8 cellular contexts compared by ENCODE assay signal in the genomic region with DNA sequence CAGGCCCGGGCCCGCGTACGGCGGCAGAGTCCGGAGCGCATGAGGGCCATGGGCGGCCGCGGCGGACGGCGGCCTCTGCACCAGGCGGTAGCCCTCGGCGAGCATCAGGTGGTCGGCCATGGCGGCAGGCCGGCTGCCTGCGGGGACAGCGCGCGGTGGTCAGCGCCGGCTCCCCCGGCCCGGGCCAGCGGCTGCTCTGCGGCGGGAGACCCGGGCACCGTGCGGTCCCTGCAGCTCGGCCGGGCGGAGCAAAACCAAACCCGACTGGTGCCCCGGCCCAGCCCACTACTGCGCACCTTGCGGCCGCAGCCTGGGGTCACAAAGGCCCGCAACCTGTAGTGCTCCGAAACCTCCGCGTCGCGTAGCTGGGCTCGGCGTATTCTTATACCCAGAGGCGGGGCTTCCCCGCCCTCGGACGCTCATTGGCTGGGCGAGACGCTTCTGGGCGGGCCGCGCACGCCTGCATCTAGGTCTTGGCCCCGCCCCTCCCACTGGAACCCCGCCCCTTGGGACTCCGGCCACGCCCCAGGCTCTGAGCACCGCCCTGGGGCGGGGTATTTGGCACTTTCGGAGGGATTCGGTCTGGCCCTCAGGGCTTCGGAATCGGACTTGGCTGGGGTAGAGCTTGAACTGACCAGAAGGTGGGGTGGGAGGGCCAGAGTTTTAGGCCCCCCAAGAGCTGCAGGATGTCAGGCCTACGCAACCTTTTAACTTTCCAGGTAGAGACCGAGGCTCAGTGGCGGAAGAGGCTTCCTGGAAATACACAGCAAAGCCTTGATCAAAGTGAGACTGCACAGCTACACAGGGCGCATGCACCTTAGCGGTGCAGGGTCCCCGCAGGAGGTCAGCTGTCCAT. TPM values are rescaled to one million over a fixed set of nuclear protein-coding genes. Genes with fewer than 3 reads are reported as not detected.
DNase-seq lines count a peak whose midpoint lies in the region; ATAC-seq and TF ChIP-seq lines count a peak whose summit lies in the region.

A gene with protein sequence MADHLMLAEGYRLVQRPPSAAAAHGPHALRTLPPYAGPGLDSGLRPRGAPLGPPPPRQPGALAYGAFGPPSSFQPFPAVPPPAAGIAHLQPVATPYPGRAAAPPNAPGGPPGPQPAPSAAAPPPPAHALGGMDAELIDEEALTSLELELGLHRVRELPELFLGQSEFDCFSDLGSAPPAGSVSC (minus strand): TSS at position 356 of the 856 bp plus-strand sequence. CDS start 236 bp downstream, at position 120.

- peaks cover 32% of the 10 kb centered on the region for H3K27me3 Mint-ChIP-seq in H9 (ENCODE audit: low read depth)

- no peaks in the 10 kb centered on the region for H3K9me3 ChIP-seq in ES-I3 (ENCODE audit: control insufficient read depth, insufficient read depth, low read length)
- no peaks in the 10 kb centered on the region for H3K9me3 ChIP-seq in H9 (ENCODE audit: control insufficient read depth, low read depth, low read length)
- no peaks in the 10 kb centered on the region for H3K9me3 ChIP-seq in MM.1S (replicated peaks; ENCODE audit: insufficient read depth, low read length)
- no peaks in the 10 kb centered on the region for H3K9me3 ChIP-seq in SK-N-MC (ENCODE audit: low read depth, low read length)
- no peaks in the 10 kb centered on the region for H3K9me3 ChIP-seq in osteoblast (ENCODE audit: low read depth, low read length)
- H3K9me3 ChIP-seq in thoracic aorta = no peaks in the 10 kb centered on the region

- H4K8ac ChIP-seq in H9 (replicated peaks; ENCODE audit: insufficient read length, low read depth, low read length) = no peak within 1 kb of the TSS

- no peak within 1 kb of the TSS for H2BK5ac ChIP-seq in H9 (ENCODE audit: insufficient read length, low read length)

- H3K27ac Mint-ChIP-seq in H9 = 0 out of 7 replicates have a peak within 1 kb of the TSS, but pooled peaks of 1 of the 3 experiments have one; percentile 24
- peak within 1 kb of the TSS; percentile 87 to 94 for H3K27ac Mint-ChIP-seq in activated naive CD4-positive, alpha-beta T cell treated with anti-CD3 and anti-CD28 coated beads, Interleukin-2, amount 50 U/mL, for 72 hours

- H3K27ac ChIP-seq in H9 (ENCODE audit: insufficient read length, low read depth, low read length) = no peak within 1 kb of the TSS
- no peak within 1 kb of the TSS for H3K27ac ChIP-seq in MM.1S (ENCODE audit: low read length)
- no peak within 1 kb of the TSS for H3K27ac ChIP-seq in SK-N-MC
- no peak within 1 kb of the TSS for H3K27ac ChIP-seq in osteoblast (ENCODE audit: low read depth, low read length)
- peak within 1 kb of the TSS; percentile 88 to 90 for H3K27ac ChIP-seq in thoracic aorta

- H3K23ac ChIP-seq in H9 (ENCODE audit: insufficient read length, low read depth, low read length) = no peak within 1 kb of the TSS

- H4K91ac ChIP-seq in H9 (ENCODE audit: insufficient read length, low read depth, low read length) = no peak within 1 kb of the TSS

- H3K4me2 ChIP-seq in H9 (ENCODE audit: insufficient read depth, insufficient read length, low read length) (peak within 1 kb of the TSS; percentile 62), MM.1S (ENCODE audit: low read depth, low read length) (peak within 1 kb of the TSS; percentile 80), osteoblast (ENCODE audit: insufficient read depth, low read length) (peak within 1 kb of the TSS; percentile 84)

- peaks cover 18 to 32% of the 10 kb centered on the region in 2 experiments for H3K4me1 Mint-ChIP-seq in H9

- H3K36me3 ChIP-seq in ES-I3 (ENCODE audit: insufficient read depth, low read length) (no peaks in the 10 kb centered on the region), MM.1S (replicated peaks; ENCODE audit: insufficient read depth, low read length) (no peaks in the 10 kb centered on the region), SK-N-MC (ENCODE audit: insufficient read depth, low read length) (no peaks in the 10 kb centered on the region), osteoblast (ENCODE audit: insufficient read depth, low read length) (no peaks in the 10 kb centered on the region), thoracic aorta (no peaks in the 10 kb centered on the region)

- no peak within 1 kb of the TSS for H4K5ac ChIP-seq in H9 (ENCODE audit: insufficient read length, low read depth, low read length)

- WGBS in H9 (ENCODE audit: extremely low coverage, insufficient read length, low lambda C conversion rate) = no CpG with 5 or more reads among the region's 75 CpGs

- H2BK20ac ChIP-seq in H9 (ENCODE audit: low read depth, low read length, poor library complexity, severe bottlenecking) = no peak within 1 kb of the TSS

- no peak within 1 kb of the TSS for H3T11ph ChIP-seq in H9 (ENCODE audit: low read length)

- H4K20me1 ChIP-seq in H9 (ENCODE audit: control insufficient read depth, insufficient read depth, insufficient read length) (no peaks in the 10 kb centered on the region), MM.1S (ENCODE audit: insufficient read depth, low read length) (no peaks in the 10 kb centered on the region), osteoblast (ENCODE audit: insufficient read depth, low read length) (no peaks in the 10 kb centered on the region)

- peak within 1 kb of the TSS; percentile 69 to 88 for H3K4me3 Mint-ChIP-seq in H9

- H3K27me3 ChIP-seq in H9 (ENCODE audit: insufficient read depth, low read length) (no peaks in the 10 kb centered on the region; the same call in 1 of the 2 replicates), MM.1S (replicated peaks; ENCODE audit: insufficient read depth, low read length) (peaks cover 13% of the 10 kb centered on the region; the same call in 1 of the 2 replicates), osteoblast (ENCODE audit: insufficient read depth, low read length) (no peaks in the 10 kb centered on the region), thoracic aorta (replicated peaks; ENCODE audit: insufficient read depth) (no peaks in the 10 kb centered on the region)

- H3F3A ChIP-seq in MM.1S (ENCODE audit: insufficient read depth, low read length) = no peaks in the 10 kb centered on the region

- H3K36me3 Mint-ChIP-seq in H9 (ENCODE audit: insufficient read depth in 1 of 3, low read depth in 3 of 3) = peaks cover 0 to 2% (median 0%) of the 10 kb centered on the region in 3 experiments; a peak in 2 of 7 replicates
- no peaks in the 10 kb centered on the region for H3K36me3 Mint-ChIP-seq in activated naive CD4-positive, alpha-beta T cell treated with anti-CD3 and anti-CD28 coated beads, Interleukin-2, amount 50 U/mL, for 72 hours

- H2BK12ac ChIP-seq in H9 (ENCODE audit: insufficient read length, low read depth, low read length) = no peak within 1 kb of the TSS

- DNase-seq in H9 = peak; percentile 97
- DNase-seq in MM.1S = peak; percentile 95
- DNase-seq in SK-N-MC (ENCODE audit: low read depth, low spot score) = no peak
- peak; percentile 95 for DNase-seq in activated naive CD4-positive, alpha-beta T cell treated with anti-CD3 and anti-CD28 coated beads, Interleukin-2, amount 50 U/mL, for 72 hours (ENCODE audit: low spot score in 2 of 2)
- peak; percentile 95 for DNase-seq in glomerular visceral epithelial cell (ENCODE audit: extremely low spot score)
- peak; percentile 100 for DNase-seq in osteoblast (ENCODE audit: insufficient read length, low spot score, missing footprints)
- peak; percentile 88 for DNase-seq in thoracic aorta (ENCODE audit: low spot score)

- peak within 1 kb of the TSS; percentile 81 for H3K14ac ChIP-seq in H9 (ENCODE audit: insufficient read depth, low read length)

- no peaks in the 10 kb centered on the region for H3K9me2 ChIP-seq in MM.1S (replicated peaks; ENCODE audit: insufficient read depth, low read length)

- H3K9me3 Mint-ChIP-seq in H9 = no peaks in the 10 kb centered on the region
- H3K9me3 Mint-ChIP-seq in activated naive CD4-positive, alpha-beta T cell treated with anti-CD3 and anti-CD28 coated beads, Interleukin-2, amount 50 U/mL, for 72 hours = no peaks in the 10 kb centered on the region

- no peak within 1 kb of the TSS for H3K4ac ChIP-seq in H9 (ENCODE audit: low read depth, low read length)

- peak within 1 kb of the TSS; percentile 41 for H2AFZ ChIP-seq in H9 (ENCODE audit: low read length)
- peak within 1 kb of the TSS; percentile 64 for H2AFZ ChIP-seq in MM.1S (ENCODE audit: low read length)
- H2AFZ ChIP-seq in osteoblast (ENCODE audit: low read length) = peak within 1 kb of the TSS; percentile 90

- no peak within 1 kb of the TSS for H3K56ac ChIP-seq in H9 (ENCODE audit: insufficient read length, low read depth, low read length)

- H3K18ac ChIP-seq in H9 (ENCODE audit: insufficient read length, low read depth, low read length) = no peak within 1 kb of the TSS

- ATAC-seq in activated naive CD4-positive, alpha-beta T cell treated with anti-CD3 and anti-CD28 coated beads, Interleukin-2, amount 50 U/mL, for 72 hours = peak; percentile 95 to 97
- ATAC-seq in thoracic aorta (ENCODE audit: insufficient number of reproducible peaks, low FRiP score, low read depth) = peak; percentile 90

- no peaks in the 10 kb centered on the region for H3K79me1 ChIP-seq in H9 (ENCODE audit: insufficient read depth, low read depth, low read length, poor library complexity, severe bottlenecking)

- no peak within 1 kb of the TSS for H2BK120ac ChIP-seq in H9 (ENCODE audit: low read depth, low read length, poor library complexity, severe bottlenecking)

- no peak within 1 kb of the TSS for H2AK5ac ChIP-seq in H9 (ENCODE audit: insufficient read length, low read length)

- peaks cover 4% of the 10 kb centered on the region for H3K23me2 ChIP-seq in H9 (ENCODE audit: insufficient read length, low read depth, low read length, poor library complexity, severe bottlenecking)

- H3K9ac ChIP-seq in ES-I3 (ENCODE audit: low read depth, low read length) = peak within 1 kb of the TSS; percentile 74
- H3K9ac ChIP-seq in H9 (ENCODE audit: extremely low read depth, insufficient read length, low read length) = no peak within 1 kb of the TSS
- H3K9ac ChIP-seq in MM.1S (ENCODE audit: low read length) = peak within 1 kb of the TSS; percentile 6; the same call in 1 of the 2 replicates
- H3K9ac ChIP-seq in SK-N-MC (ENCODE audit: insufficient read length) = no peak within 1 kb of the TSS

- no peak within 1 kb of the TSS for H2BK15ac ChIP-seq in H9 (ENCODE audit: low read depth, low read length)

- no peaks in the 10 kb centered on the region for H3K79me2 ChIP-seq in H9 (ENCODE audit: insufficient read depth, low read length)
- no peaks in the 10 kb centered on the region for H3K79me2 ChIP-seq in MM.1S (ENCODE audit: low read length)
- no peaks in the 10 kb centered on the region for H3K79me2 ChIP-seq in osteoblast (ENCODE audit: insufficient read depth, low read length)

- TF ChIP-seq CTCF in H9 (conservative IDR thresholded peaks at IDR 0.05) (peak; percentile 68), MM.1S (IDR thresholded peaks at IDR 0.05; ENCODE audit: low read length) (no peak), osteoblast (IDR thresholded peaks at IDR 0.05; ENCODE audit: extremely low read depth, low read depth, low read length) (no peak), thoracic aorta (IDR thresholded peaks at IDR 0.05) (peak; percentile 24)

- H3K4me3 ChIP-seq in MM.1S (ENCODE audit: low read length) (peak within 1 kb of the TSS; percentile 54), SK-N-MC (peak within 1 kb of the TSS; percentile 76), osteoblast (ENCODE audit: insufficient read depth, low read length) (peak within 1 kb of the TSS; percentile 77), thoracic aorta (peak within 1 kb of the TSS; percentile 87)

- H3K4me1 ChIP-seq in ES-I3 (ENCODE audit: insufficient read depth, low read length) (peaks cover 8% of the 10 kb centered on the region), H9 (ENCODE audit: insufficient read depth, low read length) (no peaks in the 10 kb centered on the region), MM.1S (ENCODE audit: low read length) (0 out of 2 replicates have a peak, but pooled peaks cover 4% of the 10 kb centered on the region), osteoblast (ENCODE audit: insufficient read depth, low read length) (peaks cover 9% of the 10 kb centered on the region), thoracic aorta (ENCODE audit: control insufficient read depth in 1 of 2, low read depth in 2 of 2) (peaks cover 16 to 35% of the 10 kb centered on the region in 2 donors)

RNA-seq across cellular contexts. Expression of the gene that starts here (rescaled TPM):
- total RNA-seq in H9 (2021) (9.5 and 10.4 TPM in 2 replicates), osteoblast (1.2 and 3.3 TPM in 2 replicates), thoracic aorta (10 to 100 TPM; 53.5 to 55.9 TPM)
- 1 to 10 TPM; 1.4 to 4.4 TPM for total RNA-seq in activated naive CD4-positive, alpha-beta T cell treated with anti-CD3 and anti-CD28 coated beads, Interleukin-2, amount 50 U/mL, for 72 hours

Comparison
In these comparisons a context has a peak if more than half of its experiments do, and no peak if none do; other contexts are left out.
1. H3K9ac ChIP-seq: peak in ES-I3 (single experiment) and MM.1S (single experiment); none in H9 (single experiment) and SK-N-MC (single experiment).
2. H3K27ac ChIP-seq: peak in thoracic aorta (2 of 2); none in H9 (single experiment), MM.1S (single experiment), SK-N-MC (single experiment) and osteoblast (single experiment).
3. CTCF ChIP-seq: peak in H9 (single experiment) and thoracic aorta (single experiment); none in MM.1S (single experiment) and osteoblast (single experiment).
4. Peak in every context shown above with its lines, with median percentiles within 50 percentile points of each other: H2AFZ ChIP-seq, H3K4me2 ChIP-seq and H3K4me3 ChIP-seq.